8 cellular contexts compared by ENCODE assay signal in the genomic region with DNA sequence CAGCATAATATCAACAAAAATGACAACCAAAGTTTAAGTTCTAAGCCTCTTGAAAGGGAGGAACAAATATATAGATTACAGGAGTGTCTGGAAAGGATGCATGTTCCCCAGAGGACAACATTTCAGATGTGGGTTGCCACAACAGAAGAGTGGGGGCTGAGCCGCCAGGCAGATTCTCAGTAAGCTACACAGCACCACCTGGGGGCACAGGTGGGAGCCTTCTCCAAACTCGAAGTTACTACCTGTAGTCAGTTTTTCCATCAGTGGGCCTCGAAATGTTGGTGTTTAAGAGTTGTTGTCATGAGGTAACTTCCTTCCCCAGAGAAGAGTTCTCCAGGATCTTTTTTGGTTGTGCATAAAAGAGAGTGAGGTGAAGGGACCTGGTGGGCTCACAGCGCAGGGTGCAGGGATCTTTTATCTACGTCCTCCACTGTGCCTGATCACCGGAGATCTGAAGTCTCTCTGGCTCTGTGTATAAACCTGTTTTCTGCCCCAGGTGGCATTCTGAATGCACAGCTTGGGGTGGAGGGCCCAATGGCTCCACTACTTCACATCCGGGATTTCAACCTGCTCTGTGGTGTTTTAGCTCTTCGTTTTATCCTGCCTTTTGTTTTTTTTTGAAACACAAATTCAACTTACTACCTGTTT. TPM values are rescaled to one million over a fixed set of nuclear protein-coding genes. Genes with fewer than 3 reads are reported as not detected.
DNase-seq lines count a peak whose midpoint lies in the region; ATAC-seq and TF ChIP-seq lines count a peak whose summit lies in the region.

No MANE protein-coding gene starts in this region.

- H3K79me2 ChIP-seq in OCI-LY7 (ENCODE audit: insufficient read depth, low read depth, low read length): peaks cover 17% of the 10 kb centered on the region; the same call in 1 of the 2 replicates

- H3K9me2 ChIP-seq in OCI-LY7 (ENCODE audit: insufficient read depth, low read length): no peaks in the 10 kb centered on the region

- peak; percentile 72 for TF ChIP-seq CTCF in OCI-LY7 (conservative IDR thresholded peaks at IDR 0.05; ENCODE audit: low read length)
- no peak for TF ChIP-seq CTCF in dorsolateral prefrontal cortex (IDR thresholded peaks at IDR 0.05 in 54 of 56, conservative IDR thresholded peaks at IDR 0.05 in 2 of 56; ENCODE audit: low read depth in 1 of 56, partially characterized antibody in 56 of 56)
- no peak for TF ChIP-seq CTCF in left lung (IDR thresholded peaks at IDR 0.05)
- TF ChIP-seq CTCF in upper lobe of left lung (IDR thresholded peaks at IDR 0.05): no peak

- H3K36me3 ChIP-seq in OCI-LY7 (ENCODE audit: insufficient read depth, low read length) (0 out of 2 replicates have a peak, but pooled peaks cover 3% of the 10 kb centered on the region), left lung (no peaks in the 10 kb centered on the region), upper lobe of left lung (no peaks in the 10 kb centered on the region)

- POLR2A ChIA-PET in OCI-LY7 (lab: Charles Lee): interaction anchor here (0.5 to 1.8 kb wide), 7 partner anchors 11 to 171 kb away, joined by 3 to 12 read pairs (median 3); a partner anchor contains a TSS

- peaks cover 100% of the 10 kb centered on the region for H3K4me1 ChIP-seq in OCI-LY7 (ENCODE audit: insufficient read depth, low read length, poor library complexity, severe bottlenecking)
- peaks cover 5 to 17% of the 10 kb centered on the region in 2 donors for H3K4me1 ChIP-seq in left lung
- peaks cover 0 to 20% (median 3%) of the 10 kb centered on the region in 4 donors for H3K4me1 ChIP-seq in upper lobe of left lung

- no TSS peak for BruUV-seq in OCI-LY7 (replicated peaks; lab: Mats Ljungman, UMichigan)

- H3K9me3 ChIP-seq in OCI-LY7 (ENCODE audit: low read length): no peaks in the 10 kb centered on the region
- no peaks in the 10 kb centered on the region for H3K9me3 ChIP-seq in left lung
- H3K9me3 ChIP-seq in upper lobe of left lung: no peaks in the 10 kb centered on the region

- no peak for TF ChIP-seq POLR2A in upper lobe of left lung (IDR thresholded peaks at IDR 0.05)

- intact Hi-C loops in OCI-LY7 (cut with micrococcal nuclease; ENCODE audit: unreplicated experiment) (loop anchor here (10.0 kb wide), 2 partner anchors 136 to 234 kb away; no protein-coding TSS in a partner anchor), dorsolateral prefrontal cortex (cut with DNase I) (no loop called here), left lung (cut with DNase I) (no loop called here)

- WGBS in upper lobe of left lung, 2 donors: 88 to 100% methylated on average over 3 to 8 of the region's 8 CpGs

- DNase-seq in ELF-1 (ENCODE audit: low read depth, low spot score) (peak; percentile 50), OCI-LY7 (ENCODE audit: low spot score) (peak; percentile 76), dermis blood vessel endothelial cell (peak; percentile 17), NCI-H1436 (lab: John Stamatoyannopoulos, UW) (no peak), dorsolateral prefrontal cortex (no peak), left lung (no peak), upper lobe of left lung (no peak)

- ATAC-seq in GM21526 (IDR thresholded peaks at IDR 0.05; ENCODE audit: low FRiP score, unreplicated experiment) (peak; percentile 44), left lung (no peak), upper lobe of left lung (ENCODE audit: low FRiP score in 2 of 2) (no peak)

- peak overlapping the region; percentile 55; the same call in 1 of the 2 replicates for H2AFZ ChIP-seq in OCI-LY7 (ENCODE audit: low read length)

- H3K27me3 ChIP-seq in dorsolateral prefrontal cortex (no peaks in the 10 kb centered on the region), left lung (no peaks in the 10 kb centered on the region), upper lobe of left lung (no peaks in the 10 kb centered on the region)

- H3K4me2 ChIP-seq in OCI-LY7 (ENCODE audit: low read length): peak overlapping the region; percentile 66

- H4K20me1 ChIP-seq in OCI-LY7 (ENCODE audit: insufficient read depth, low read length): no peaks in the 10 kb centered on the region; the same call in 1 of the 2 replicates

- CTCF ChIA-PET in OCI-LY7 (lab: Charles Lee; ENCODE audit: unreplicated experiment): no interaction called here

- TF ChIP-seq EP300 in upper lobe of left lung (IDR thresholded peaks at IDR 0.05): no peak

- peak overlapping the region; percentile 90 for H3K27ac ChIP-seq in OCI-LY7 (ENCODE audit: low read depth, low read length, poor library complexity, severe bottlenecking)
- H3K27ac ChIP-seq in dorsolateral prefrontal cortex: no peak overlapping the region
- H3K27ac ChIP-seq in left lung: no peak overlapping the region
- H3K27ac ChIP-seq in upper lobe of left lung: no peak overlapping the region

- H3K4me3 ChIP-seq in OCI-LY7 (ENCODE audit: low read depth, low read length, poor library complexity, severe bottlenecking): peak overlapping the region; percentile 23
- no peak overlapping the region for H3K4me3 ChIP-seq in dorsolateral prefrontal cortex
- no peak overlapping the region for H3K4me3 ChIP-seq in left lung
- no peak overlapping the region for H3K4me3 ChIP-seq in upper lobe of left lung

RNA-seq across cellular contexts. Expression of a gene that starts 58.4 kb away (rescaled TPM):
- total RNA-seq in OCI-LY7 (2014; rRNA removed; shearing (Covaris generic)): 15.2 and 16.3 TPM in 2 replicates
- total RNA-seq in OCI-LY7 (2022) (40.3 and 47.0 TPM in 2 replicates), dermis blood vessel endothelial cell (3.1 and 6.1 TPM in 2 replicates), dorsolateral prefrontal cortex (10 to 100 TPM in 119 of 120 experiments, 1 to 10 TPM in 1; 5.0 to 73.7 (median 23.6) TPM), left lung (10 to 100 TPM; 13.7 to 33.8 TPM), upper lobe of left lung (10 to 100 TPM in 3 of 6 donors, 1 to 10 TPM in 3; 5.2 to 15.1 (median 9.6) TPM)

RNA-seq across cellular contexts. Expression of a gene that starts 58.9 kb away (rescaled TPM):
- 8.8 and 21.1 TPM in 2 replicates for total RNA-seq in OCI-LY7 (2014; rRNA removed; shearing (Covaris generic))
- total RNA-seq in OCI-LY7 (2022) (25.7 and 28.6 TPM in 2 replicates), dermis blood vessel endothelial cell (11.4 and 17.2 TPM in 2 replicates), dorsolateral prefrontal cortex (10 to 100 TPM in 117 of 120 experiments, 1 to 10 TPM in 3; 8.9 to 39.3 (median 18.6) TPM), left lung (10 to 100 TPM; 13.8 to 26.1 TPM), upper lobe of left lung (10 to 100 TPM; 15.0 to 48.2 (median 25.8) TPM)

Comparison
In these comparisons a context has a peak if more than half of its experiments do, and no peak if none do; other contexts are left out.
1. DNase-seq: peak in ELF-1 (single experiment), OCI-LY7 (single experiment) and dermis blood vessel endothelial cell (single experiment); none in NCI-H1436 (single experiment), dorsolateral prefrontal cortex (0 of 10), left lung (0 of 2) and upper lobe of left lung (0 of 2).